In the genomic region with DNA sequence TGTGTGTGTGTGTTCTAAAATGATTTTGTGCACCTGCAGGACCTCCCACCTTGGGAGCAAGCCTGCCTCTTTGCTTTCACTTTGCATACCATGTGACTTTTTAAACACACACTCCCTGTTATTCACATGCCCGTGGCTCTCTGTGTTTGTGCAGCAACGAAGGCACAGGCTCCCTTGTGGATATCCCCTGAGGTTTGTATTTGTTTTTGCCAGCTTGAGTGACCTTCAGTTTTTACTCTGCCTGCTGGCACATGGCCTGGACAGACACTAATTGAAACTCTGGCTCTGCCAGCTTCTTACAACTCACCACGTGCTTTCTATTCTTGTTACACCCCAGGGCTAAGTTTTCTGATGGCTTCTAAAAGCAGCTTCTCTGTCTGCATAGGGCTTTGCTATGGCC, we compare ENCODE assay signal across 13 cellular contexts.
DNase-seq lines count a peak whose midpoint lies in the region; TF ChIP-seq lines count a peak whose summit lies in the region.
"Had no signal": no experiment of that assay in that cellular context is flagged by ENCODE, and none has a peak within 500 bp of the region (broad histone marks: within the 10 kb centered on the region; RNA-seq: fewer than 3 reads in every experiment).

No MANE protein-coding gene starts in this region.

- peaks cover 0 to 4% of the 10 kb centered on the region in 2 donors for H3K27me3 ChIP-seq in breast epithelium
- H3K27me3 ChIP-seq: spleen had no signal

- H3K4me1 ChIP-seq in breast epithelium = no peaks in the 10 kb centered on the region
- H3K4me1 ChIP-seq: spleen had no signal

- no peak for TF ChIP-seq POLR2A in breast epithelium (IDR thresholded peaks at IDR 0.05)

- no peak overlapping the region for H3K4me3 ChIP-seq in breast epithelium
- H3K4me3 ChIP-seq: spleen had no signal

- H3K27ac ChIP-seq in breast epithelium = no peak overlapping the region
- H3K27ac ChIP-seq: spleen had no signal

- DNase-seq in COR-L47 (lab: John Stamatoyannopoulos, UW) (peak; percentile 83), NCI-H1417 treated with DMSO at 0.1 percent for 48 hours (lab: John Stamatoyannopoulos, UW) (peak; percentile 6), breast epithelium (ENCODE audit: low spot score in 2 of 2) (peak; percentile 56 to 63), mucosa of gallbladder (ENCODE audit: low spot score) (peak; percentile 29), NCI-H1048 (lab: John Stamatoyannopoulos, UW) (no peak), posterior vena cava (ENCODE audit: low spot score) (no peak), T-helper 2 cell (no peak), T1000 (lab: John Stamatoyannopoulos, UW) (no peak)
- DNase-seq: activated CD8-positive, alpha-beta memory T cell treated with anti-CD3 and anti-CD28 coated beads, Interleukin-2, amount 10 ng/mL, durations not matched to agents 7 days and 5 days; glutamatergic neuron; H7; NCI-H524; spleen had no signal

- intact Hi-C loops in breast epithelium (cut with DNase I; ENCODE audit: low total_unique reads) (no loop called here), posterior vena cava (cut with DNase I) (no loop called here)

- no peak for TF ChIP-seq CTCF in breast epithelium (IDR thresholded peaks at IDR 0.05)

- H3K36me3 ChIP-seq in breast epithelium = no peaks in the 10 kb centered on the region
- H3K36me3 ChIP-seq: spleen had no signal

- H3K9me3 ChIP-seq in breast epithelium = peaks cover 0 to 16% of the 10 kb centered on the region in 2 donors

Comparison
In these comparisons a context has a peak if more than half of its experiments do, and no peak if none do; other contexts are left out.
1. DNase-seq: peak in COR-L47 (single experiment), NCI-H1417 treated with DMSO at 0.1 percent for 48 hours (single experiment), breast epithelium (2 of 2) and mucosa of gallbladder (single experiment); none in NCI-H1048 (single experiment), posterior vena cava (single experiment), T-helper 2 cell (0 of 5) and T1000 (single experiment).